In the genomic region with DNA sequence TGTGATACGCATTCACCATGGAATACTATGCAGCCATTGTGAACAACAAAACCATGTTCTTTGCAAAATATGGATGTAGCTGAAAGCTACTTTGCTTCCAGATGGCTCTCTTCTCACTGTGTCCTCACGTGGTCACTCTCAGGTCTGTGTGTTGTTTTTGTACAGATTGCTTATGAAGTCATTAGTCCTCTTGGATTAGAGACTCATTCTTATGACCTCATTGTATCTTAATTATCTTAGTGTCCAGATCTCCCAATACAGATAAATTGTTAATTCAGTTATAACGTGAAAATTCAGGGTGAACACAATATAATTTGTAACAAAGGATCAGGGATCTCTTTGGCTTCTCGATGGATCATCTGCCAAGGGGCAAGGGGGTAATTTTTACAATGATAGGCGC, we compare ENCODE assay signal across 31 cellular contexts.
"Had no signal": no experiment of that assay in that cellular context is flagged by ENCODE, and none has a peak within 500 bp of the region (broad histone marks: within the 10 kb centered on the region; RNA-seq: fewer than 3 reads in every experiment).

No MANE protein-coding gene starts in this region.

- H3K36me3 Mint-ChIP-seq: activated naive CD8-positive, alpha-beta T cell had no signal

- DNase-seq: activated B cell treated with CpG ODN at 0.5 μM for 24 hours; activated CD4-positive, alpha-beta T cell treated with anti-CD3 and anti-CD28 coated beads for 48 hours; activated CD4-positive, alpha-beta T cell treated with anti-CD3 and anti-CD28 coated beads, Interleukin-2, amount 50 U/mL, for 1 hour; activated CD4-positive, alpha-beta T cell treated with anti-CD3 and anti-CD28 coated beads, Interleukin-2, amount 50 U/mL, for 48 hours; activated CD8-positive, alpha-beta memory T cell treated with anti-CD3 and anti-CD28 coated beads for 24 hours; activated CD8-positive, alpha-beta memory T cell treated with anti-CD3 and anti-CD28 coated beads, Interleukin-2, amount 50 U/mL, for 48 hours; activated CD8-positive, alpha-beta T cell treated with anti-CD3 and anti-CD28 coated beads for 36 hours; activated gamma-delta T cell treated with Interleukin-2 at 50 U/mL for 16 hours; activated naive CD4-positive, alpha-beta T cell treated with anti-CD3 and anti-CD28 coated beads, Interleukin-2, amount 50 U/mL, for 16 hours; activated naive CD4-positive, alpha-beta T cell treated with Interleukin-2 at 50 U/mL for 16 hours; activated T-cell treated with anti-CD3 and anti-CD28 coated beads for 4 hours; activated T-cell treated with anti-CD3 and anti-CD28 coated beads, Interleukin-2, amount 50 U/mL, for 24 hours; activated T-cell treated with anti-CD3 and anti-CD28 coated beads, Interleukin-2, amount 50 U/mL, for 72 hours; amniotic stem cell; brain microvascular endothelial cell; cortex of kidney; dermis blood vessel endothelial cell; effector CD4-positive, alpha-beta T cell; effector memory CD8-positive, alpha-beta T cell; erythroblast; esophagus squamous epithelium; foreskin melanocyte; heart right ventricle; T-helper 17 cell; T1000; WERI-Rb-1 had no signal

- H3K4me2 ChIP-seq: hepatocyte had no signal

- H3K4me3 ChIP-seq: esophagus squamous epithelium, gastroesophageal sphincter, heart right ventricle, hepatocyte had no signal

- H3K27ac Mint-ChIP-seq: activated B cell treated with CpG ODN at 0.5 μM for 24 hours; activated CD8-positive, alpha-beta T cell treated with anti-CD3 and anti-CD28 coated beads for 36 hours; activated naive CD8-positive, alpha-beta T cell; activated T-cell treated with anti-CD3 and anti-CD28 coated beads, Interleukin-2, amount 50 U/mL, for 24 hours; activated T-cell treated with anti-CD3 and anti-CD28 coated beads, Interleukin-2, amount 50 U/mL, for 72 hours; effector memory CD8-positive, alpha-beta T cell; T-helper 17 cell; T-helper 2 cell treated with Interferon-gamma antibody and Interleukin-4, amounts not matched to agents 5 μg/mL and 100 μg/mL, for 36 hours had no signal

- ATAC-seq: activated CD4-positive, CD25-positive, alpha-beta regulatory T cell treated with anti-CD3 and anti-CD28 coated beads, Interleukin-2, amount 50 U/mL, for 24 hours; activated CD8-positive, alpha-beta T cell treated with anti-CD3 and anti-CD28 coated beads for 36 hours; activated T-cell treated with anti-CD3 and anti-CD28 coated beads, Interleukin-2, amount 50 U/mL, for 72 hours; effector memory CD8-positive, alpha-beta T cell; gastroesophageal sphincter; heart right ventricle; T-helper 17 cell had no signal

- H3K4me3 Mint-ChIP-seq: activated B cell treated with CpG ODN at 0.5 μM for 24 hours; activated CD8-positive, alpha-beta T cell treated with anti-CD3 and anti-CD28 coated beads for 36 hours; activated naive CD8-positive, alpha-beta T cell; activated T-cell treated with anti-CD3 and anti-CD28 coated beads, Interleukin-2, amount 50 U/mL, for 24 hours; activated T-cell treated with anti-CD3 and anti-CD28 coated beads, Interleukin-2, amount 50 U/mL, for 72 hours; effector memory CD8-positive, alpha-beta T cell; T-helper 17 cell; T-helper 2 cell treated with Interferon-gamma antibody and Interleukin-4, amounts not matched to agents 5 μg/mL and 100 μg/mL, for 36 hours had no signal

- H3K4me1 ChIP-seq: esophagus squamous epithelium, gastroesophageal sphincter had no signal

- H2AFZ ChIP-seq: hepatocyte had no signal

- H3K9me3 ChIP-seq: esophagus squamous epithelium, gastroesophageal sphincter, heart right ventricle had no signal

- H3K9me3 Mint-ChIP-seq: activated B cell treated with CpG ODN at 0.5 μM for 24 hours; activated CD8-positive, alpha-beta T cell treated with anti-CD3 and anti-CD28 coated beads for 36 hours; activated T-cell treated with anti-CD3 and anti-CD28 coated beads, Interleukin-2, amount 50 U/mL, for 24 hours; activated T-cell treated with anti-CD3 and anti-CD28 coated beads, Interleukin-2, amount 50 U/mL, for 72 hours; effector memory CD8-positive, alpha-beta T cell; T-helper 2 cell treated with Interferon-gamma antibody and Interleukin-4, amounts not matched to agents 5 μg/mL and 100 μg/mL, for 36 hours had no signal

- H3K79me2 ChIP-seq: hepatocyte had no signal

- H3K36me3 ChIP-seq: brain microvascular endothelial cell, esophagus squamous epithelium, gastroesophageal sphincter, heart right ventricle, WERI-Rb-1 had no signal

- H3K27ac ChIP-seq: brain microvascular endothelial cell, esophagus squamous epithelium, gastroesophageal sphincter, heart right ventricle, hepatocyte, WERI-Rb-1 had no signal

- H3K27me3 Mint-ChIP-seq: activated B cell treated with CpG ODN at 0.5 μM for 24 hours had no signal
